23 cellular contexts compared by ENCODE assay signal in genomic region chr3:152176998-152177397, GRCh38.
"Had no signal": no experiment of that assay in that cellular context is flagged by ENCODE, and none has a peak within 500 bp of the region (broad histone marks: within the 10 kb centered on the region; RNA-seq: fewer than 3 reads in every experiment).

No MANE protein-coding gene starts in this region.

- H3K4me3 ChIP-seq: adrenal gland, ascending aorta, breast epithelium, colonic mucosa, dorsolateral prefrontal cortex, esophagus muscularis mucosa, pancreas, psoas muscle, tibial artery had no signal

- H3K27ac ChIP-seq: adrenal gland, breast epithelium, colonic mucosa, dorsolateral prefrontal cortex, esophagus muscularis mucosa, pancreas, psoas muscle, tibial artery had no signal

- H3K36me3 ChIP-seq: adrenal gland, ascending aorta, breast epithelium, colonic mucosa, esophagus muscularis mucosa, pancreas, tibial artery had no signal

- H3K4me3 Mint-ChIP-seq: activated naive CD8-positive, alpha-beta T cell; central memory CD8-positive, alpha-beta T cell; effector memory CD8-positive, alpha-beta T cell; natural killer cell; stimulated activated naive CD8-positive, alpha-beta T cell treated with anti-CD3 and anti-CD28 coated beads, Interleukin-15, amount 100 ng/mL, for 72 hours had no signal

- H3K9me3 ChIP-seq: adrenal gland, ascending aorta, breast epithelium, colonic mucosa, esophagus muscularis mucosa, pancreas, psoas muscle, tibial artery had no signal

- H3K27me3 Mint-ChIP-seq: activated naive CD8-positive, alpha-beta T cell; central memory CD8-positive, alpha-beta T cell; effector memory CD8-positive, alpha-beta T cell had no signal

- H3K36me3 Mint-ChIP-seq: natural killer cell had no signal

- H3K9me3 Mint-ChIP-seq: activated T-helper 2 cell treated with anti-CD3 and anti-CD28 coated beads, Interferon-gamma antibody, Interleukin-2, Interleukin-4, amounts not matched to agents 10 μg/mL and 5 μg/mL and 100 μg/mL, durations not matched to agents 14 hours and 24 hours and 36 hours; central memory CD8-positive, alpha-beta T cell; effector memory CD8-positive, alpha-beta T cell; natural killer cell; stimulated activated naive CD8-positive, alpha-beta T cell treated with anti-CD3 and anti-CD28 coated beads, Interleukin-15, amount 100 ng/mL, for 72 hours had no signal

- DNase-seq: activated naive CD4-positive, alpha-beta T cell; activated T-cell treated with anti-CD3 and anti-CD28 coated beads, Interleukin-2, amount 50 U/mL, for 1 hour; adrenal gland; colonic mucosa; dorsolateral prefrontal cortex; effector memory CD8-positive, alpha-beta T cell; hypothalamus; left ventricle myocardium superior; mammary epithelial cell; midbrain; natural killer cell; pancreas; psoas muscle; right cardiac atrium; stimulated activated CD4-positive, alpha-beta T cell treated with anti-CD3 and anti-CD28 coated beads, Interleukin-1b, Interleukin-23, amount 100 ng/mL, for 48 hours; stimulated activated naive CD8-positive, alpha-beta T cell treated with anti-CD3 and anti-CD28 coated beads, Interleukin-15, amount 100 ng/mL, for 72 hours; tibial artery had no signal

- H3K27me3 ChIP-seq: adrenal gland, ascending aorta, breast epithelium, colonic mucosa, dorsolateral prefrontal cortex, esophagus muscularis mucosa, pancreas, tibial artery had no signal

- H3K27ac Mint-ChIP-seq: activated naive CD8-positive, alpha-beta T cell; activated T-helper 2 cell treated with anti-CD3 and anti-CD28 coated beads, Interferon-gamma antibody, Interleukin-2, Interleukin-4, amounts not matched to agents 10 μg/mL and 5 μg/mL and 100 μg/mL, durations not matched to agents 14 hours and 24 hours and 36 hours; effector memory CD8-positive, alpha-beta T cell; natural killer cell; stimulated activated naive CD8-positive, alpha-beta T cell treated with anti-CD3 and anti-CD28 coated beads, Interleukin-15, amount 100 ng/mL, for 72 hours had no signal

- H3K4me1 ChIP-seq: adrenal gland, breast epithelium, colonic mucosa, pancreas, psoas muscle had no signal

- ATAC-seq: effector memory CD8-positive, alpha-beta T cell; left ventricle myocardium superior; natural killer cell; pancreas; psoas muscle; right cardiac atrium had no signal
